ENCODE assay signal across 11 cellular contexts in the genomic region with DNA sequence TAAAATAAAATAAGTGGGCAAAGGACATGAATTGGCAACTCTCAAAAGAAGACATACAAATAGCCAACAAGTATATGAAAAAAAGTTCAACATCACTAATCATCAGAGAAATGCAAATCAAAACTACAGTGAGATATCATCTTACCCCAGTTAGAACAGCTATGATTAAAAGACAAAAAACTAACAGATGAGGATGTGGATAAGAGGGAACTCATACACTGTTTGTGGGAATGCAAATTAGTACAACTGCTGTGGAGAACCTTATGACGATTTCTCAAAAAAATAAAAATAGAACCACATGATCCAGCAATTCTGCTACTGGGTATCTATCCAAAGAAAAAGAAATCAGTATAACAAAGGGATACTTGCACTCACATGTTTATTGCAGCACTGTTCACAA. TPM values are rescaled to one million over a fixed set of nuclear protein-coding genes. Genes with fewer than 3 reads are reported as not detected.
A peak's percentile ranks its signal among the peaks of the same experiment; 100 is the strongest.
DNase-seq lines count a peak whose midpoint lies in the region; ATAC-seq and TF ChIP-seq lines count a peak whose summit lies in the region.
"Had no signal": no experiment of that assay in that cellular context is flagged by ENCODE, and none has a peak within 500 bp of the region (broad histone marks: within the 10 kb centered on the region; RNA-seq: fewer than 3 reads in every experiment).

No MANE protein-coding gene starts in this region.

- H3K9me3 Mint-ChIP-seq in T-cell (no peaks in the 10 kb centered on the region), endothelial cell (ENCODE audit: unreplicated experiment) (no peaks in the 10 kb centered on the region)

- POLR2A ChIA-PET in T-cell (lab: Charles Lee): no interaction called here

- TF ChIP-seq CTCF in endothelial cell (IDR thresholded peaks at IDR 0.05; ENCODE audit: unreplicated experiment): no peak

- H3K36me3 Mint-ChIP-seq in T-cell (peaks cover 10% of the 10 kb centered on the region), endothelial cell (ENCODE audit: low read depth, unreplicated experiment) (no peaks in the 10 kb centered on the region)

- no peak for TF ChIP-seq POLR2A in GM18505 (IDR thresholded peaks at IDR 0.05; ENCODE audit: borderline replicate concordance, extremely low read depth, insufficient read depth, insufficient read length)

- no peak overlapping the region for H3K27ac Mint-ChIP-seq in T-cell
- no peak overlapping the region for H3K27ac Mint-ChIP-seq in endothelial cell (ENCODE audit: unreplicated experiment)
- H3K27ac Mint-ChIP-seq: brain had no signal

- peak; percentile 81 for ATAC-seq in GM18505 (IDR thresholded peaks at IDR 0.05; ENCODE audit: unreplicated experiment)
- peak; percentile 78 for ATAC-seq in GM21360 (IDR thresholded peaks at IDR 0.05; ENCODE audit: unreplicated experiment)
- peak; percentile 86 for ATAC-seq in HG03064 (IDR thresholded peaks at IDR 0.05; ENCODE audit: low read depth, unreplicated experiment)
- ATAC-seq in T-cell (replicated peaks in 1 of 4): peak in 3 of 4 experiments; percentile 38 to 67 (median 50)
- ATAC-seq in HG03025 (IDR thresholded peaks at IDR 0.05; ENCODE audit: low FRiP score, unreplicated experiment): no peak
- ATAC-seq: HCT116 had no signal

- CTCF ChIA-PET in T-cell (lab: Charles Lee): no interaction called here

- H3K4me3 Mint-ChIP-seq in T-cell (no peak overlapping the region), endothelial cell (ENCODE audit: unreplicated experiment) (no peak overlapping the region)
- H3K4me3 Mint-ChIP-seq: brain had no signal

- H3K4me1 Mint-ChIP-seq in T-cell (peaks cover 3 to 8% (median 7%) of the 10 kb centered on the region in 3 donors), endothelial cell (ENCODE audit: unreplicated experiment) (no peaks in the 10 kb centered on the region)
- H3K4me1 Mint-ChIP-seq: brain had no signal

- H3K27me3 Mint-ChIP-seq in T-cell: no peaks in the 10 kb centered on the region
- H3K27me3 Mint-ChIP-seq in endothelial cell (ENCODE audit: unreplicated experiment): no peaks in the 10 kb centered on the region

- DNase-seq in T-cell (no peak), ureter (ENCODE audit: low spot score) (no peak), endothelial cell (ENCODE audit: low spot score) (no peak)
- DNase-seq in stimulated activated CD4-positive, alpha-beta T cell treated with anti-CD3 and anti-CD28 coated beads, Interleukin-1b, Interleukin-23, amount 100 ng/mL, for 48 hours: no peak
- DNase-seq: activated CD4-positive, alpha-beta T cell treated with anti-CD3 and anti-CD28 coated beads for 48 hours had no signal

RNA-seq across cellular contexts. Expression of a gene that starts 28.7 kb away (rescaled TPM):
- 1 to 10 TPM in 3 of 5 donors, under 1 TPM in 2; 0.73 to 2.2 (median 1.2) TPM for total RNA-seq in T-cell
- 9.4 TPM for total RNA-seq in ureter
- total RNA-seq in endothelial cell (ENCODE audit: unreplicated experiment): 1.2 TPM
